2 cellular contexts compared by ENCODE assay signal in the genomic region with DNA sequence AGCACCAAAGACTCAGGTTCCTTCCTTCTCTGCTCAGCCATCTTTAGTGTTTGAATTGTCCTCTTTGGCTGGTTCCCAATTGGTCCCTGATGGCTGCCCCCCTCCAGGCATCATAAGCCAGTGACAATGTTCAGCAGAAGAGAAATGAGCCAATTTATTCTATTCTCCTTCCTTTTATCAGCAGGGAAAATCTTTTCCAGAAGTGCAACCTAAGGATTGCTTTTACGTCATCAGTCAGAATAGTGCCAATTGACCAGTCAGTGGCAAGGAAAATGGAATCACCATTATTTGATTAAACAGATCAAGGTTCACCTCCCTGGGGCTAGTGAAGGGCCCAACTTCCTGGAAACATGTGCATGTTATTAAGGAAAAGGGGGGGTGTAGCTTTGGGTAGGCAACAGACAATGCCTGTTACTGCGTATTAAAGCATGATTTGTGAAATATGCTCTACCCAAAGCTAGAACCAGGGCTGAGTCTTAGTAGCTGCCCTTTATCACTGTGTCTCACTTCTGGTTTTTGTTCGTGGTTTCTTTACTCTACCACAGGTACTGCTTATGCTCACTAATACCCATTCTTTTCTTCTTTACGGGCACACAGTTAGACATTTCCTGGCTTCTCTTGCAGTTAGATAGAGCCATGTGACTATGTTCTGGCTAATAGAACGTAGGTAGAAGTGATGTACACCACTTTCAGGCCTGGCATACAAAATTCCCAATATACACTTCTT.
TF ChIP-seq lines count a peak whose summit lies in the region.

No MANE protein-coding gene starts in this region.

TF ChIP-seq in HepG2, 621 proteins besides CTCF, POLR2A, EP300 and RAD21:
- no peak for TF ChIP-seq ATF2 (CRISPR knock-in tag; IDR thresholded peaks at IDR 0.05)
- TF ChIP-seq PCBP2 (optimal IDR thresholded peaks at IDR 0.05; ENCODE audit: low read depth, low read length, poor library complexity, severe bottlenecking), result no peak
- no peak for TF ChIP-seq ZFP62 (CRISPR knock-in tag; IDR thresholded peaks at IDR 0.05)
- TF ChIP-seq GATA4 (IDR thresholded peaks at IDR 0.05; ENCODE audit: borderline replicate concordance, low read depth), result no peak
- TF ChIP-seq MTF1 (CRISPR knock-in tag; IDR thresholded peaks at IDR 0.05), result no peak
- no peak for TF ChIP-seq ZNF407 (CRISPR knock-in tag; IDR thresholded peaks at IDR 0.05; ENCODE audit: not compliant biosample characterization)
- TF ChIP-seq CREB1 (IDR thresholded peaks at IDR 0.05), result peak; percentile 69
- TF ChIP-seq CREB1 (CRISPR knock-in tag; IDR thresholded peaks at IDR 0.05), result no peak
- TF ChIP-seq ZBTB2 (CRISPR knock-in tag; IDR thresholded peaks at IDR 0.05; ENCODE audit: low read depth), result no peak

TF ChIP-seq in GM12891, 5 proteins besides CTCF, POLR2A, EP300 and RAD21:
- TF ChIP-seq POU2F2 (IDR thresholded peaks at IDR 0.05; ENCODE audit: low read depth, low read length) (no peak), POLR2AphosphoS5 (IDR thresholded peaks at IDR 0.05; ENCODE audit: low read depth, low read length) (no peak), SPI1 (IDR thresholded peaks at IDR 0.05; ENCODE audit: low read depth, low read length) (no peak), PAX5 (IDR thresholded peaks at IDR 0.05; ENCODE audit: insufficient read depth, low read length, severe bottlenecking) (no peak)
TF ChIP-seq in GM12891: peak in this region for 0.
